1 cellular context compared by ENCODE assay signal in genomic region chr16:15100372-15100987, GRCh38.
TF ChIP-seq lines count a peak whose summit lies in the region.

No MANE protein-coding gene starts in this region.

TF ChIP-seq in HEK293, 187 proteins besides CTCF, POLR2A, EP300 and RAD21:
- TF ChIP-seq ZNF341 (tag by site-specific recombination; IDR thresholded peaks at IDR 0.05; ENCODE audit: low read depth): peak; percentile 35; the same call in 1 of the 2 replicates
